ENCODE assay signal across 1 cellular context in genomic region chr20:37517371-37517748, GRCh38.
TF ChIP-seq lines count a peak whose summit lies in the region.

No MANE protein-coding gene starts in this region.

TF ChIP-seq in HEK293, 187 proteins besides CTCF, POLR2A, EP300 and RAD21 (continued from another document):
- TF ChIP-seq ZNF274 (IDR thresholded peaks at IDR 0.05; ENCODE audit: low read length): no peak
- no peak for TF ChIP-seq ZNF274 (tag by site-specific recombination; IDR thresholded peaks at IDR 0.05; ENCODE audit: borderline replicate concordance)
- TF ChIP-seq KLF10 (tag by site-specific recombination; IDR thresholded peaks at IDR 0.05): no peak
- TF ChIP-seq ZNF473 (tag by site-specific recombination; IDR thresholded peaks at IDR 0.05): no peak
